In genomic region chr17:56977673-56978395, GRCh38 we compare ENCODE assay signal across 8 cellular contexts. TPM values are rescaled to one million over a fixed set of nuclear protein-coding genes. Genes with fewer than 3 reads are reported as not detected.
DNase-seq lines count a peak whose midpoint lies in the region; ATAC-seq and TF ChIP-seq lines count a peak whose summit lies in the region.

A gene with protein sequence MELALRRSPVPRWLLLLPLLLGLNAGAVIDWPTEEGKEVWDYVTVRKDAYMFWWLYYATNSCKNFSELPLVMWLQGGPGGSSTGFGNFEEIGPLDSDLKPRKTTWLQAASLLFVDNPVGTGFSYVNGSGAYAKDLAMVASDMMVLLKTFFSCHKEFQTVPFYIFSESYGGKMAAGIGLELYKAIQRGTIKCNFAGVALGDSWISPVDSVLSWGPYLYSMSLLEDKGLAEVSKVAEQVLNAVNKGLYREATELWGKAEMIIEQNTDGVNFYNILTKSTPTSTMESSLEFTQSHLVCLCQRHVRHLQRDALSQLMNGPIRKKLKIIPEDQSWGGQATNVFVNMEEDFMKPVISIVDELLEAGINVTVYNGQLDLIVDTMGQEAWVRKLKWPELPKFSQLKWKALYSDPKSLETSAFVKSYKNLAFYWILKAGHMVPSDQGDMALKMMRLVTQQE (plus strand): TSS chr17:56978131. CDS start chr17:56978160, 29 bp downstream.

- no peaks in the 10 kb centered on the region for H3K27me3 ChIP-seq in Peyer's patch
- H3K27me3 ChIP-seq in fibroblast of lung (ENCODE audit: control insufficient read depth, insufficient read depth, low read length): peaks cover 5% of the 10 kb centered on the region

- peak within 1 kb of the TSS; percentile 91 for H3K4me2 ChIP-seq in fibroblast of lung (ENCODE audit: extremely low read depth, insufficient read depth, low read length)

- H3K4me3 ChIP-seq in Peyer's patch: peak within 1 kb of the TSS; percentile 51 to 78 (median 60)
- peak within 1 kb of the TSS; percentile 82 to 94 (median 88) for H3K4me3 ChIP-seq in fibroblast of lung (replicated peaks in 1 of 4; ENCODE audit: control extremely low read depth in 1 of 4, insufficient read depth in 1 of 4, low read depth in 3 of 4, low read length in 4 of 4)

- no peaks in the 10 kb centered on the region for H3K9me3 ChIP-seq in Peyer's patch
- H3K9me3 ChIP-seq in fibroblast of lung (ENCODE audit: control insufficient read depth, insufficient read depth, low read depth, low read length): no peaks in the 10 kb centered on the region

- peaks cover 0 to 6% (median 0%) of the 10 kb centered on the region in 3 donors for H3K36me3 Mint-ChIP-seq in naive thymus-derived CD8-positive, alpha-beta T cell
- H3K36me3 Mint-ChIP-seq in stimulated activated naive B cell treated with anti-CD40 and anti-IgM and Interleukin-4, amounts not matched to agents 10 μg/mL and 1 μg/mL and 100 μg/mL, for 72 hours: peaks cover 20 to 21% of the 10 kb centered on the region in 2 donors

- TF ChIP-seq CTCF in Peyer's patch (IDR thresholded peaks at IDR 0.05) (no peak), fibroblast of lung (conservative IDR thresholded peaks at IDR 0.05 in 1 of 2, IDR thresholded peaks at IDR 0.05 in 1 of 2; ENCODE audit: low read depth in 1 of 2, low read length in 2 of 2) (no peak)

- no peaks in the 10 kb centered on the region for H3K9me3 Mint-ChIP-seq in naive thymus-derived CD8-positive, alpha-beta T cell
- H3K9me3 Mint-ChIP-seq in stimulated activated naive B cell treated with anti-CD40 and anti-IgM and Interleukin-4, amounts not matched to agents 10 μg/mL and 1 μg/mL and 100 μg/mL, for 72 hours: no peaks in the 10 kb centered on the region

- POLR2A ChIA-PET in naive thymus-derived CD8-positive, alpha-beta T cell (lab: Charles Lee): interaction anchor here (0.5 to 2.2 kb wide), 6 partner anchors 11 to 178 kb away, joined by 3 to 11 read pairs (median 4); partner anchors contain the start of genes AKAP1 and COIL

- H3K27ac Mint-ChIP-seq in naive thymus-derived CD8-positive, alpha-beta T cell: peak within 1 kb of the TSS; percentile 48 to 97 (median 92)
- H3K27ac Mint-ChIP-seq in stimulated activated naive B cell treated with anti-CD40 and anti-IgM and Interleukin-4, amounts not matched to agents 10 μg/mL and 1 μg/mL and 100 μg/mL, for 72 hours: peak within 1 kb of the TSS; percentile 97

- peaks cover 0 to 3% (median 0%) of the 10 kb centered on the region in 5 donors for H3K27me3 Mint-ChIP-seq in naive thymus-derived CD8-positive, alpha-beta T cell
- H3K27me3 Mint-ChIP-seq in stimulated activated naive B cell treated with anti-CD40 and anti-IgM and Interleukin-4, amounts not matched to agents 10 μg/mL and 1 μg/mL and 100 μg/mL, for 72 hours: peaks cover 0 to 7% of the 10 kb centered on the region in 2 donors

- DNase-seq in D341Med (ENCODE audit: low spot score): peak; percentile 100
- peak; percentile 86 to 92 (median 91) for DNase-seq in Peyer's patch
- peak; percentile 74 for DNase-seq in activated T-helper 1 cell treated with Interleukin-2 at 50 U/mL for 16 hours (ENCODE audit: low read depth)
- DNase-seq in fibroblast of lung (ENCODE audit: low read depth in 2 of 2): peak; percentile 74 to 76
- peak; percentile 68 to 90 (median 78) for DNase-seq in naive thymus-derived CD8-positive, alpha-beta T cell
- peak; percentile 60 for DNase-seq in stimulated activated naive B cell treated with anti-CD40 and anti-IgM and Interleukin-4, amounts not matched to agents 10 μg/mL and 1 μg/mL and 100 μg/mL, for 72 hours

- H3K27ac ChIP-seq in Peyer's patch: peak within 1 kb of the TSS; percentile 20 to 78 (median 61)
- H3K27ac ChIP-seq in fibroblast of lung (ENCODE audit: insufficient read depth, low read length): peak within 1 kb of the TSS; percentile 55

- H3K4me3 Mint-ChIP-seq in naive thymus-derived CD8-positive, alpha-beta T cell: peak within 1 kb of the TSS; percentile 89 to 96 (median 94)
- H3K4me3 Mint-ChIP-seq in stimulated activated naive B cell treated with anti-CD40 and anti-IgM and Interleukin-4, amounts not matched to agents 10 μg/mL and 1 μg/mL and 100 μg/mL, for 72 hours: peak within 1 kb of the TSS; percentile 88 to 92

- H3K36me3 ChIP-seq in Peyer's patch (peaks cover 0 to 10% (median 0%) of the 10 kb centered on the region in 3 donors), fibroblast of lung (ENCODE audit: control insufficient read depth, insufficient read depth, low read length) (peaks cover 1% of the 10 kb centered on the region)

- peak within 1 kb of the TSS; percentile 57 for H3K9ac ChIP-seq in fibroblast of lung (ENCODE audit: insufficient read depth, low read length)

- TF ChIP-seq EP300 in Ishikawa (IDR thresholded peaks at IDR 0.05; ENCODE audit: borderline replicate concordance): no peak

- no peaks in the 10 kb centered on the region for H4K20me1 ChIP-seq in fibroblast of lung (ENCODE audit: control insufficient read depth, extremely low read depth, insufficient read depth, low read length)

- no peak for TF ChIP-seq RAD21 in Ishikawa (IDR thresholded peaks at IDR 0.05; ENCODE audit: low read depth)

- peak within 1 kb of the TSS; percentile 97 for H2AFZ ChIP-seq in fibroblast of lung (ENCODE audit: low read length)

- H3K4me1 Mint-ChIP-seq in naive thymus-derived CD8-positive, alpha-beta T cell: peaks cover 12 to 28% (median 25%) of the 10 kb centered on the region in 4 donors
- peaks cover 18 to 34% of the 10 kb centered on the region in 2 donors for H3K4me1 Mint-ChIP-seq in stimulated activated naive B cell treated with anti-CD40 and anti-IgM and Interleukin-4, amounts not matched to agents 10 μg/mL and 1 μg/mL and 100 μg/mL, for 72 hours

- H3K4me1 ChIP-seq in Peyer's patch: peaks cover 0 to 12% (median 0%) of the 10 kb centered on the region in 4 donors
- no peaks in the 10 kb centered on the region for H3K4me1 ChIP-seq in fibroblast of lung (ENCODE audit: control insufficient read depth, extremely low read depth, insufficient read depth, low read length)

- TF ChIP-seq POLR2A in Peyer's patch (IDR thresholded peaks at IDR 0.05): peak; percentile 57 to 70

- H3K79me2 ChIP-seq in fibroblast of lung (ENCODE audit: control insufficient read depth, insufficient read depth, low read length): no peaks in the 10 kb centered on the region

- ATAC-seq in GM21528 (IDR thresholded peaks at IDR 0.05; ENCODE audit: low FRiP score, unreplicated experiment): peak; percentile 72
- peak; percentile 93 to 95 for ATAC-seq in naive thymus-derived CD8-positive, alpha-beta T cell
- ATAC-seq in stimulated activated naive B cell treated with anti-CD40 and anti-IgM and Interleukin-4, amounts not matched to agents 10 μg/mL and 1 μg/mL and 100 μg/mL, for 72 hours (replicated peaks): peak; percentile 91

TF ChIP-seq in Ishikawa, 13 proteins besides CTCF, POLR2A, EP300 and RAD21 (continues in another document):
- TF ChIP-seq YY1 (IDR thresholded peaks at IDR 0.05; ENCODE audit: low read depth): no peak
- no peak for TF ChIP-seq TCF12 (IDR thresholded peaks at IDR 0.05; ENCODE audit: low read depth)
- TF ChIP-seq TEAD4 (IDR thresholded peaks at IDR 0.05): no peak
- peak; percentile 49; the same call in 1 of the 2 replicates for TF ChIP-seq TAF1 (IDR thresholded peaks at IDR 0.05; ENCODE audit: low read depth)
- TF ChIP-seq, protein P1, sequence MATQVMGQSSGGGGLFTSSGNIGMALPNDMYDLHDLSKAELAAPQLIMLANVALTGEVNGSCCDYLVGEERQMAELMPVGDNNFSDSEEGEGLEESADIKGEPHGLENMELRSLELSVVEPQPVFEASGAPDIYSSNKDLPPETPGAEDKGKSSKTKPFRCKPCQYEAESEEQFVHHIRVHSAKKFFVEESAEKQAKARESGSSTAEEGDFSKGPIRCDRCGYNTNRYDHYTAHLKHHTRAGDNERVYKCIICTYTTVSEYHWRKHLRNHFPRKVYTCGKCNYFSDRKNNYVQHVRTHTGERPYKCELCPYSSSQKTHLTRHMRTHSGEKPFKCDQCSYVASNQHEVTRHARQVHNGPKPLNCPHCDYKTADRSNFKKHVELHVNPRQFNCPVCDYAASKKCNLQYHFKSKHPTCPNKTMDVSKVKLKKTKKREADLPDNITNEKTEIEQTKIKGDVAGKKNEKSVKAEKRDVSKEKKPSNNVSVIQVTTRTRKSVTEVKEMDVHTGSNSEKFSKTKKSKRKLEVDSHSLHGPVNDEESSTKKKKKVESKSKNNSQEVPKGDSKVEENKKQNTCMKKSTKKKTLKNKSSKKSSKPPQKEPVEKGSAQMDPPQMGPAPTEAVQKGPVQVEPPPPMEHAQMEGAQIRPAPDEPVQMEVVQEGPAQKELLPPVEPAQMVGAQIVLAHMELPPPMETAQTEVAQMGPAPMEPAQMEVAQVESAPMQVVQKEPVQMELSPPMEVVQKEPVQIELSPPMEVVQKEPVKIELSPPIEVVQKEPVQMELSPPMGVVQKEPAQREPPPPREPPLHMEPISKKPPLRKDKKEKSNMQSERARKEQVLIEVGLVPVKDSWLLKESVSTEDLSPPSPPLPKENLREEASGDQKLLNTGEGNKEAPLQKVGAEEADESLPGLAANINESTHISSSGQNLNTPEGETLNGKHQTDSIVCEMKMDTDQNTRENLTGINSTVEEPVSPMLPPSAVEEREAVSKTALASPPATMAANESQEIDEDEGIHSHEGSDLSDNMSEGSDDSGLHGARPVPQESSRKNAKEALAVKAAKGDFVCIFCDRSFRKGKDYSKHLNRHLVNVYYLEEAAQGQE (IDR thresholded peaks at IDR 0.05; ENCODE audit: low read depth): no peak
- TF ChIP-seq EGR1 (IDR thresholded peaks at IDR 0.05): no peak
- no peak for TF ChIP-seq FOXM1 (IDR thresholded peaks at IDR 0.05; ENCODE audit: borderline replicate concordance, low read depth)
- TF ChIP-seq ZBTB7A (IDR thresholded peaks at IDR 0.05; ENCODE audit: low read depth): peak; percentile 99
- TF ChIP-seq NFIC (IDR thresholded peaks at IDR 0.05): no peak
- no peak for TF ChIP-seq CEBPB (IDR thresholded peaks at IDR 0.05)
- TF ChIP-seq CREB1 (IDR thresholded peaks at IDR 0.05; ENCODE audit: low read depth): no peak
- TF ChIP-seq, protein P2, sequence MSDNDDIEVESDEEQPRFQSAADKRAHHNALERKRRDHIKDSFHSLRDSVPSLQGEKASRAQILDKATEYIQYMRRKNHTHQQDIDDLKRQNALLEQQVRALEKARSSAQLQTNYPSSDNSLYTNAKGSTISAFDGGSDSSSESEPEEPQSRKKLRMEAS (IDR thresholded peaks at IDR 0.05): no peak

RNA-seq across cellular contexts. Expression of the gene that starts here (rescaled TPM):
- total RNA-seq in Peyer's patch (100 to 1,000 TPM in 1 of 4 donors, 10 to 100 TPM in 3; 48.7 to 150 (median 64.7) TPM), fibroblast of lung (93.0 and 101 TPM in 2 replicates)
- polyA plus RNA-seq in fibroblast of lung: 67.5 and 84.7 TPM in 2 replicates
- 45.9 and 50.2 TPM in 2 replicates for polyA plus RNA-seq in fibroblast of lung (2012)
- 19.8 and 22.9 TPM in 2 replicates for polyA minus RNA-seq in fibroblast of lung (ENCODE audit: low replicate concordance)
- 10 to 100 TPM; 31.2 to 32.7 TPM for total RNA-seq in naive thymus-derived CD8-positive, alpha-beta T cell
- 10 to 100 TPM; 17.6 to 28.2 (median 25.7) TPM for polyA plus RNA-seq in naive thymus-derived CD8-positive, alpha-beta T cell

Comparison
In these comparisons a context has a peak if more than half of its experiments do, and no peak if none do; other contexts are left out.
1. Peak in every context shown above with its lines: DNase-seq, ATAC-seq, H3K4me3 ChIP-seq and H3K27ac ChIP-seq.